Comparison of ENCODE assay signal across 2 cellular contexts in genomic region chr1:15682886-15683410, GRCh38.
TF ChIP-seq lines count a peak whose summit lies in the region.

No MANE protein-coding gene starts in this region.

TF ChIP-seq in IMR-90, 13 proteins besides CTCF, POLR2A, EP300 and RAD21:
- TF ChIP-seq FOS (IDR thresholded peaks at IDR 0.05; ENCODE audit: low read depth, low read length): no peak
- TF ChIP-seq RCOR1 (IDR thresholded peaks at IDR 0.05; ENCODE audit: insufficient replicate concordance, low read length): no peak
- no peak for TF ChIP-seq USF2 (IDR thresholded peaks at IDR 0.05; ENCODE audit: low read depth, low read length)
- TF ChIP-seq MAFK (IDR thresholded peaks at IDR 0.05; ENCODE audit: low read depth, low read length): no peak
- TF ChIP-seq CHD1 (IDR thresholded peaks at IDR 0.05; ENCODE audit: low read depth, low read length): no peak
- TF ChIP-seq RFX5 (IDR thresholded peaks at IDR 0.05; ENCODE audit: low read depth, low read length): no peak
- no peak for TF ChIP-seq SMC3 (IDR thresholded peaks at IDR 0.05; ENCODE audit: low read depth, low read length)
- TF ChIP-seq NFE2L2 (IDR thresholded peaks at IDR 0.05; ENCODE audit: low read depth, low read length): no peak
- TF ChIP-seq ELK1 (IDR thresholded peaks at IDR 0.05; ENCODE audit: borderline replicate concordance, low read depth, low read length): no peak
- TF ChIP-seq MXI1 (IDR thresholded peaks at IDR 0.05; ENCODE audit: borderline replicate concordance, low read depth, low read length): no peak
- TF ChIP-seq BHLHE40 (IDR thresholded peaks at IDR 0.05; ENCODE audit: low read depth, low read length): no peak
TF ChIP-seq in IMR-90: peak in this region for 0.

TF ChIP-seq in neural cell, 6 proteins besides CTCF, POLR2A, EP300 and RAD21:
- TF ChIP-seq MXI1 (conservative IDR thresholded peaks at IDR 0.05; ENCODE audit: poor library complexity, severe bottlenecking): no peak
